8 cellular contexts compared by ENCODE assay signal in the genomic region with DNA sequence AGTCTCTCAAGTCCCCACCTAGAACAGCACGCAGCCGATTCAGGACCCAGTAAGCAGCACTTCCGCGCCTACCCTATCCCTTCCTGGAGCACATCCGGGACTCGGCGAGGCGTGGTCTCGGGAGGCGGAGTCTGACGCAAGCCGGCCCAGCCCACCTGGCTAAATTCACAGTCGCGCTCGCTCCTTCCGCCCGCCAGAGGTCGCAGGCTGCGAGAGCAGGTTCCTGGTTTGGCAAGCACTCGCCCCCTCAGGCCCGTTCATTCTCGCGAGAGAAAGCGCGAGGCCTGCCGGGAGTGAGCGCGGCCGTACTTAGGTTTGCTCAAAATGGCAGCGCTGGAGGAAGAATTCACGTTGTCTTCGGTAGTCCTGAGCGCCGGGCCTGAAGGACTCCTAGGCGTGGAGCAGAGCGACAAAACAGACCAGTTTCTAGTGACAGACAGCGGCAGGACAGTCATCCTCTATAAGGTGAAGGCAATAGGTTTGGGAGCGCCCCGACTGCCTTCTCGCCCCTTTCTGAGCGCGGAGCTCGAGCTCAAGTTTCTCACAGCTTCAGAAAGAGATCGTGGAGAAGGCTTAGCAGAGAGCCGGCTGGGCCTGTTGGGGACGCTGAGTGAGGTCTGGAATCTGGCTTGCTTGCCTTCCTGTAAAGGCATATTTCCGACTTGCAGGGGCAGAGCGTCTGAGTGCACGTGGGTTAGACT. TPM values are rescaled to one million over a fixed set of nuclear protein-coding genes. Genes with fewer than 3 reads are reported as not detected.
DNase-seq lines count a peak whose midpoint lies in the region; ATAC-seq, FAIRE-seq and TF ChIP-seq lines count a peak whose summit lies in the region.

A gene (plus strand): TSS at position 313 of the 701 bp plus-strand sequence. CDS start 12 bp downstream, at position 325.

- peak; percentile 67 to 74 for TF ChIP-seq RAD21 in H1 (IDR thresholded peaks at IDR 0.05 in 1 of 2, conservative IDR thresholded peaks at IDR 0.05 in 1 of 2; ENCODE audit: low read depth in 2 of 2, low read length in 2 of 2)

- peak; percentile 98 for ATAC-seq in GM21390 (IDR thresholded peaks at IDR 0.05; ENCODE audit: unreplicated experiment)
- ATAC-seq in activated CD8-positive, alpha-beta memory T cell treated with anti-CD3 and anti-CD28 coated beads, Interleukin-2, amount 10 ng/mL, durations not matched to agents 7 days and 5 days, result peak; percentile 98

- H4K91ac ChIP-seq in H1 (replicated peaks; ENCODE audit: insufficient read length, low read length), result peak within 1 kb of the TSS; percentile 91
- H4K91ac ChIP-seq in mesenchymal stem cell (ENCODE audit: low read length), result no peak within 1 kb of the TSS

- H3K14ac ChIP-seq in H1 (ENCODE audit: insufficient read length) (peak within 1 kb of the TSS; percentile 2), mesenchymal stem cell (ENCODE audit: low read length in 2 of 2) (peak within 1 kb of the TSS in 1 of 2 experiments; percentile 82)

- peak within 1 kb of the TSS; percentile 95 for H3K9ac ChIP-seq in HUES48 (ENCODE audit: low read depth, low read length)
- peak within 1 kb of the TSS; percentile 95 for H3K9ac ChIP-seq in NT2/D1 (ENCODE audit: insufficient read length, low read depth)
- peak within 1 kb of the TSS; percentile 86 to 99 (median 96) for H3K9ac ChIP-seq in H1 (replicated peaks in 1 of 4; ENCODE audit: extremely low read depth in 1 of 4, low read depth in 3 of 4, low read length in 3 of 4)
- H3K9ac ChIP-seq in mesenchymal stem cell (ENCODE audit: low read length), result peak within 1 kb of the TSS; percentile 98

- CTCF ChIA-PET in activated CD8-positive, alpha-beta memory T cell treated with anti-CD3 and anti-CD28 coated beads, Interleukin-2, amount 10 ng/mL, durations not matched to agents 7 days and 5 days (lab: Charles Lee), result interaction anchor here (0.6 to 4.5 kb wide), 13 partner anchors 9 to 349 kb away, joined by 3 to 31 read pairs (median 4); a partner anchor contains a TSS
- CTCF ChIA-PET in H1 (lab: Charles Lee; ENCODE audit: partially characterized antibody), result interaction anchor here (0.6 to 3.1 kb wide), 12 partner anchors 10 to 713 kb away, joined by 3 to 22 read pairs (median 4); no protein-coding TSS in a partner anchor

- TF ChIP-seq POLR2A in H1 (IDR thresholded peaks at IDR 0.05; ENCODE audit: control extremely low read depth in 1 of 2, low read depth in 2 of 2, low read length in 2 of 2), result peak; percentile 71 to 96

- H3K9me3 ChIP-seq in HUES48 (ENCODE audit: control insufficient read depth, insufficient read depth, low read length), result no peaks in the 10 kb centered on the region; the same call in 1 of the 2 replicates
- H3K9me3 ChIP-seq in NT2/D1 (ENCODE audit: insufficient read depth, low read length), result peaks cover 6% of the 10 kb centered on the region
- H3K9me3 ChIP-seq in H1 (ENCODE audit: insufficient read depth in 2 of 2, low read depth in 1 of 2, low read length in 1 of 2), result peaks cover 0 to 5% of the 10 kb centered on the region in 2 experiments; a peak in 3 of 4 replicates
- no peaks in the 10 kb centered on the region for H3K9me3 ChIP-seq in mesenchymal stem cell (ENCODE audit: control insufficient read depth, low read length)

- peaks cover 22% of the 10 kb centered on the region for H3K36me3 Mint-ChIP-seq in activated CD8-positive, alpha-beta memory T cell treated with anti-CD3 and anti-CD28 coated beads, Interleukin-2, amount 10 ng/mL, durations not matched to agents 7 days and 5 days

- peak within 1 kb of the TSS; percentile 82 for H3K56ac ChIP-seq in H1 (replicated peaks; ENCODE audit: insufficient read length, low read depth, low read length)

- H3K4me3 ChIP-seq in HUES48 (ENCODE audit: low read depth, low read length), result peak within 1 kb of the TSS; percentile 97
- H3K4me3 ChIP-seq in NT2/D1 (ENCODE audit: insufficient read length, low read depth), result peak within 1 kb of the TSS; percentile 99
- H3K4me3 ChIP-seq in H1 (ENCODE audit: extremely low read depth in 1 of 4, insufficient read depth in 2 of 4, low read depth in 3 of 4, low read length in 4 of 4), result peak within 1 kb of the TSS; percentile 75 to 100 (median 90)
- H3K4me3 ChIP-seq in mesenchymal stem cell (ENCODE audit: insufficient read depth in 1 of 2, low read depth in 1 of 2, low read length in 2 of 2), result peak within 1 kb of the TSS; percentile 78 to 96

- H3K27me3 Mint-ChIP-seq in activated CD8-positive, alpha-beta memory T cell treated with anti-CD3 and anti-CD28 coated beads, Interleukin-2, amount 10 ng/mL, durations not matched to agents 7 days and 5 days, result no peaks in the 10 kb centered on the region

- no peaks in the 10 kb centered on the region for H4K20me1 ChIP-seq in H1 (replicated peaks in 1 of 2; ENCODE audit: control insufficient read depth in 1 of 2, insufficient read depth in 2 of 2, low read length in 2 of 2)

- peak; percentile 39 for FAIRE-seq in H1 (lab: Jason Lieb, UNC)

- WGBS in H1 (ENCODE audit: extremely low coverage in 1 of 2, insufficient coverage in 1 of 2, insufficient read length in 1 of 2, insufficient replicate concordance in 2 of 2, low coverage in 1 of 2, low lambda C conversion rate in 2 of 2, missing lambda C conversion rate in 1 of 2), 2 experiments, result 2% methylated on average over 45 of the region's 49 CpGs; no CpG with 5 or more reads in 1 of the 2 experiments
- WGBS in mesenchymal stem cell, result under 1% methylated on average over 49 of the region's 49 CpGs

- H2AFZ ChIP-seq in H1 (ENCODE audit: low read length) (peak within 1 kb of the TSS; percentile 57; the same call in 1 of the 2 replicates), mesenchymal stem cell (ENCODE audit: low read depth, low read length) (peak within 1 kb of the TSS; percentile 20)

- no peak for TF ChIP-seq EP300 in H1 (IDR thresholded peaks at IDR 0.05; ENCODE audit: borderline replicate concordance in 1 of 2, low read depth in 2 of 2, low read length in 2 of 2)

- peak; percentile 85 to 99 (median 94) for TF ChIP-seq CTCF in H1 (IDR thresholded peaks at IDR 0.05; ENCODE audit: control extremely low read depth in 1 of 3, insufficient read depth in 1 of 3, low read depth in 1 of 3, low read length in 3 of 3)

- H3K4me1 Mint-ChIP-seq in activated CD8-positive, alpha-beta memory T cell treated with anti-CD3 and anti-CD28 coated beads, Interleukin-2, amount 10 ng/mL, durations not matched to agents 7 days and 5 days, result peaks cover 32% of the 10 kb centered on the region

- H3K23ac ChIP-seq in H1 (ENCODE audit: insufficient read length) (no peak within 1 kb of the TSS), mesenchymal stem cell (ENCODE audit: low read length in 2 of 2) (no peak within 1 kb of the TSS)

- peak within 1 kb of the TSS; percentile 17; the same call in 1 of the 2 replicates for H2AK5ac ChIP-seq in H1 (ENCODE audit: low read depth, low read length)
- no peak within 1 kb of the TSS for H2AK5ac ChIP-seq in mesenchymal stem cell (ENCODE audit: low read length, severe bottlenecking)

- H4K5ac ChIP-seq in H1 (ENCODE audit: insufficient read length, low read depth, low read length), result peak within 1 kb of the TSS; percentile 90

- H3K4me3 Mint-ChIP-seq in activated CD8-positive, alpha-beta memory T cell treated with anti-CD3 and anti-CD28 coated beads, Interleukin-2, amount 10 ng/mL, durations not matched to agents 7 days and 5 days, result peak within 1 kb of the TSS; percentile 94

- peaks cover 7 to 30% of the 10 kb centered on the region in 2 experiments for H3K79me2 ChIP-seq in H1 (ENCODE audit: control insufficient read depth in 1 of 2, insufficient read depth in 2 of 2, low read length in 2 of 2)

- H3K4ac ChIP-seq in H1 (replicated peaks; ENCODE audit: insufficient read length, low read depth, low read length) (no peak within 1 kb of the TSS), mesenchymal stem cell (ENCODE audit: low read depth in 1 of 2, low read length in 2 of 2) (peak within 1 kb of the TSS; percentile 55 to 85)

- H4K8ac ChIP-seq in H1 (ENCODE audit: extremely low read depth, insufficient read depth, low read length) (peak within 1 kb of the TSS; percentile 94; the same call in 1 of the 2 replicates), mesenchymal stem cell (ENCODE audit: low read length) (peak within 1 kb of the TSS; percentile 82)

- H3K27me3 ChIP-seq in HUES48 (ENCODE audit: control insufficient read depth, insufficient read depth, low read length), result no peaks in the 10 kb centered on the region
- no peaks in the 10 kb centered on the region for H3K27me3 ChIP-seq in NT2/D1 (ENCODE audit: insufficient read depth, insufficient read length)
- no peaks in the 10 kb centered on the region for H3K27me3 ChIP-seq in H1 (replicated peaks in 1 of 4; ENCODE audit: control insufficient read depth in 3 of 4, extremely low read depth in 1 of 4, insufficient read depth in 3 of 4, low read length in 3 of 4)
- no peaks in the 10 kb centered on the region for H3K27me3 ChIP-seq in mesenchymal stem cell (ENCODE audit: control insufficient read depth in 1 of 2, insufficient read depth in 1 of 2, low read length in 2 of 2)

- no peak within 1 kb of the TSS for H2BK15ac ChIP-seq in H1 (ENCODE audit: low read length)
- H2BK15ac ChIP-seq in mesenchymal stem cell (ENCODE audit: low read depth, poor library complexity, severe bottlenecking), result no peak within 1 kb of the TSS

- H3K4me1 ChIP-seq in HUES48 (ENCODE audit: control insufficient read depth, insufficient read depth, low read length) (no peaks in the 10 kb centered on the region; the same call in 1 of the 2 replicates), NT2/D1 (ENCODE audit: insufficient read depth, insufficient read length) (no peaks in the 10 kb centered on the region), H1 (replicated peaks in 1 of 4; ENCODE audit: control insufficient read depth in 3 of 4, insufficient read depth in 4 of 4, low read length in 3 of 4) (peaks cover 0 to 3% (median under 1%) of the 10 kb centered on the region in 4 experiments; a peak in 1 of 7 replicates), mesenchymal stem cell (ENCODE audit: control insufficient read depth, insufficient read depth, low read depth, low read length) (peaks cover 8% of the 10 kb centered on the region)

- H2BK20ac ChIP-seq in H1 (ENCODE audit: low read length), result no peak within 1 kb of the TSS

- H2BK5ac ChIP-seq in H1 (ENCODE audit: low read depth, low read length), result peak within 1 kb of the TSS; percentile 82
- H2BK5ac ChIP-seq in mesenchymal stem cell (ENCODE audit: low read depth, low read length, poor library complexity, severe bottlenecking), result no peak within 1 kb of the TSS

- H2BK12ac ChIP-seq in H1 (ENCODE audit: low read depth, low read length), result peak within 1 kb of the TSS; percentile 30; the same call in 1 of the 2 replicates
- no peak within 1 kb of the TSS for H2BK12ac ChIP-seq in mesenchymal stem cell (ENCODE audit: low read length in 2 of 2)

- H3K27ac Mint-ChIP-seq in activated CD8-positive, alpha-beta memory T cell treated with anti-CD3 and anti-CD28 coated beads, Interleukin-2, amount 10 ng/mL, durations not matched to agents 7 days and 5 days, result peak within 1 kb of the TSS; percentile 95

- DNase-seq in D341Med (ENCODE audit: low spot score), result peak; percentile 100
- peak; percentile 97 for DNase-seq in NT2/D1 (ENCODE audit: low read depth, low spot score)
- DNase-seq in activated CD8-positive, alpha-beta memory T cell treated with anti-CD3 and anti-CD28 coated beads, Interleukin-2, amount 10 ng/mL, durations not matched to agents 7 days and 5 days, result peak; percentile 100
- DNase-seq in H1 (ENCODE audit: low read depth in 1 of 2, low spot score in 2 of 2), result peak; percentile 99 to 100
- DNase-seq in mesenchymal stem cell, result peak; percentile 98
- DNase-seq in stimulated activated CD8-positive, alpha-beta memory T cell treated with anti-CD3 and anti-CD28 coated beads, Interleukin-12 subunit alpha, Interleukin-12 subunit beta, amount 100 ng/mL, for 4 hours (ENCODE audit: low read depth), result peak; percentile 98

- peak within 1 kb of the TSS; percentile 16 for H2BK120ac ChIP-seq in H1 (replicated peaks; ENCODE audit: low read depth, low read length)
- no peak within 1 kb of the TSS for H2BK120ac ChIP-seq in mesenchymal stem cell (ENCODE audit: low read depth, low read length)

- H3K4me2 ChIP-seq in H1 (ENCODE audit: insufficient read depth in 1 of 2, low read depth in 2 of 2, low read length in 2 of 2) (peak within 1 kb of the TSS; percentile 72 to 86), mesenchymal stem cell (ENCODE audit: low read length, poor library complexity, severe bottlenecking) (peak within 1 kb of the TSS; percentile 82)

- no peaks in the 10 kb centered on the region for H3K9me3 Mint-ChIP-seq in activated CD8-positive, alpha-beta memory T cell treated with anti-CD3 and anti-CD28 coated beads, Interleukin-2, amount 10 ng/mL, durations not matched to agents 7 days and 5 days (ENCODE audit: low read depth)

- H3K23me2 ChIP-seq in H1 (ENCODE audit: low read depth, low read length), result peaks cover 2% of the 10 kb centered on the region; the same call in 1 of the 2 replicates

- H3K79me1 ChIP-seq in H1 (ENCODE audit: low read depth, low read length) (peaks cover 3% of the 10 kb centered on the region; the same call in 1 of the 2 replicates), mesenchymal stem cell (replicated peaks; ENCODE audit: low read length, poor library complexity, severe bottlenecking) (peaks cover 6% of the 10 kb centered on the region)

- H3K18ac ChIP-seq in H1 (ENCODE audit: extremely low read depth, low read length), result peak within 1 kb of the TSS; percentile 86
- peak within 1 kb of the TSS; percentile 81 to 92 for H3K18ac ChIP-seq in mesenchymal stem cell (ENCODE audit: low read depth in 1 of 2, low read length in 2 of 2)

- peak within 1 kb of the TSS; percentile 99 for H3K27ac ChIP-seq in HUES48 (ENCODE audit: low read depth, low read length)
- H3K27ac ChIP-seq in H1 (ENCODE audit: low read depth, low read length), result peak within 1 kb of the TSS; percentile 95
- H3K27ac ChIP-seq in mesenchymal stem cell (ENCODE audit: low read length, poor library complexity, severe bottlenecking), result peak within 1 kb of the TSS; percentile 75

- POLR2A ChIA-PET in H1 (lab: Charles Lee; ENCODE audit: partially characterized antibody), result interaction anchor here (0.7 to 2.5 kb wide), 18 partner anchors 10 to 473 kb away, joined by 3 to 16 read pairs (median 5); a partner anchor contains a TSS

- H3K36me3 ChIP-seq in HUES48 (ENCODE audit: control insufficient read depth, insufficient read depth, low read length) (peaks cover 35% of the 10 kb centered on the region), NT2/D1 (ENCODE audit: insufficient read depth, insufficient read length, low read length) (peaks cover 40% of the 10 kb centered on the region), H1 (ENCODE audit: control insufficient read depth in 2 of 4, insufficient read depth in 4 of 4, low read length in 3 of 4) (peaks cover 13 to 31% (median 24%) of the 10 kb centered on the region in 4 experiments), mesenchymal stem cell (ENCODE audit: control insufficient read depth in 1 of 2, insufficient read depth in 2 of 2, low read depth in 1 of 2, low read length in 2 of 2) (peaks cover 8 to 30% of the 10 kb centered on the region in 2 experiments)

RNA-seq across cellular contexts. Expression of the gene that starts here (rescaled TPM):
- total RNA-seq in activated CD8-positive, alpha-beta memory T cell treated with anti-CD3 and anti-CD28 coated beads, Interleukin-2, amount 10 ng/mL, durations not matched to agents 7 days and 5 days, result 10 to 100 TPM; 46.8 to 64.7 TPM
- total RNA-seq in H1 (2021; fragmentation: NEBNext Ultra II Directional; extraction: Animal tissue kit (Norgen Biotek cat#: 25700)), result 97.2 and 102 TPM in 2 replicates
- polyA plus RNA-seq in H1 (2011; rRNA removed), result 28.2 and 58.0 TPM in 2 replicates
- 45.6 TPM for polyA plus RNA-seq in H1 (2011; cell fraction: cytosol; rRNA removed)
- polyA plus RNA-seq in H1 (2011; cell fraction: nucleus; rRNA removed), result 32.3 TPM
- 70.1 to 123 TPM (median 76.1 TPM) in 4 replicates for polyA plus RNA-seq in H1 (2012, experiment 1 of 2)
- polyA plus RNA-seq in H1 (2012, experiment 2 of 2), result 12.2 TPM
- 69.1 TPM for polyA plus RNA-seq in H1 (2013, experiment 1 of 2)
- 75.3 TPM for polyA plus RNA-seq in H1 (2013, experiment 2 of 2)
- polyA minus RNA-seq in H1 (2011; rRNA and poly(A)+ RNA removed), result 59.4 and 99.9 TPM in 2 replicates
- polyA minus RNA-seq in H1 (2011; cell fraction: cytosol; rRNA and poly(A)+ RNA removed), result 260 TPM
- 80.3 TPM for polyA minus RNA-seq in H1 (2011; cell fraction: nucleus; rRNA and poly(A)+ RNA removed)
- 20.3 TPM for polyA plus RNA-seq in mesenchymal stem cell (2013, experiment 1 of 2)
- polyA plus RNA-seq in mesenchymal stem cell (2013, experiment 2 of 2), result 25.6 TPM

Comparison
In these comparisons a context has a peak if more than half of its experiments do, and no peak if none do; other contexts are left out.
1. Peak in every context shown above with its lines: DNase-seq, ATAC-seq, H3K4me3 ChIP-seq and H3K27ac ChIP-seq.